In the genomic region with DNA sequence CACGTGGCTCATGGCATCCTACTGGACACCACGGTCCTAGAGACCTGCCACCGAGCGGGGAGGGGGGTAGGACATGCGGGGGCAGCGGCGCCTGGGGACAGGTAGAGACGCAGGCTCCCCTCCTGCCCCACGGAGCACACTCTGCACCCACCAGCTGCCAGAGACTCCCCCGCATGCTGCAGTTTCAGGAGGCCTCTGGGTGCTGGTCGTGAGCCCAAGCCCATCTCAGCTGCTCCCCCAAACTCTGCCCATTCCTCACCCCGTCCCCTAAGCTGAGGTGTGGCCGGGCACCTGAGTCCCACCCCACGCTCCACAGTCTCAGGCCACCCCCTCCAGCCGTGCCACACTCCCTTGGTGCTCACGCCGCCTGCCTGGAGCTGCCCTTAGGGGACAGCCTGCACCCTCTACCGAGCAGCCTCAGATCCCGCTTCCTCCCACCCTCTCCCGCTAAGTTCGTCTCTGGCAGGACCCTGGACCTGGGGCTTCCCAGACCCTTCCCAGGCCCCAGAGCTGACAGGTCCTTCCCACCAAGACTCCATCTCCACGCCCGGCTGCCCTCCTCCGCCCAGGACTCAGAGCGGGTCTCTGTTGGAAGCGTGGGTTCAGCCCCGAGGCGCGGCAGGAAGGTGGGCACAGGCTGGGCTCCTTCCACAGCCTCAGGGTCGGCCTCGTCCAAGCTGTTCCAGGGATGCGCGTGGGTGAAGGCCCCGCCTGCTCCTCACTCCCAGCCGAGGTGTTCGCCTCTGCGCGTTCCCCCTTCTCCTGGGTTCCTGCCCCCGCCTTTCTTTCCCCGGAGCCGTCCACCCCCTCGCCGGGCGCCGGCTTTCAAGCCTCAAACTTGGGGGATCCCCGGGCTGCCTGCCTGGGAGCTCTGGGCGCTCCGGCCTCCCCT, we compare ENCODE assay signal across 6 cellular contexts. TPM values are rescaled to one million over a fixed set of nuclear protein-coding genes. Genes with fewer than 3 reads are reported as not detected.
DNase-seq lines count a peak whose midpoint lies in the region; ATAC-seq and TF ChIP-seq lines count a peak whose summit lies in the region.

No MANE protein-coding gene starts in this region.

- 19 to 27% methylated on average over 41 to 46 of the region's 48 CpGs for WGBS in lower leg skin, 2 donors

- H3K4me1 ChIP-seq in CD4-positive, CD25-positive, alpha-beta regulatory T cell (ENCODE audit: control insufficient read depth, insufficient read depth, low read length, poor library complexity, severe bottlenecking), result peaks cover 18% of the 10 kb centered on the region
- no peaks in the 10 kb centered on the region for H3K4me1 ChIP-seq in Karpas-422 (ENCODE audit: low read length)

- H3K36me3 Mint-ChIP-seq in CD4-positive, CD25-positive, alpha-beta regulatory T cell, result peaks cover 9% of the 10 kb centered on the region
- H3K36me3 Mint-ChIP-seq in activated CD8-positive, alpha-beta T cell treated with anti-CD3 and anti-CD28 coated beads, Interleukin-2, amount 10 ng/mL, durations not matched to agents 7 days and 5 days (ENCODE audit: low read depth), result no peaks in the 10 kb centered on the region

- CTCF ChIA-PET in activated CD8-positive, alpha-beta T cell treated with anti-CD3 and anti-CD28 coated beads, Interleukin-2, amount 10 ng/mL, durations not matched to agents 7 days and 5 days (lab: Charles Lee), result no interaction called here
- CTCF ChIA-PET in RWPE1 (lab: Yijun Ruan, JAX), result interaction anchor here (0.6 to 0.8 kb wide), 2 partner anchors 28 to 29 kb away, joined by 3 read pairs; no protein-coding TSS in a partner anchor

- peaks cover 4% of the 10 kb centered on the region for H3K36me3 ChIP-seq in CD4-positive, CD25-positive, alpha-beta regulatory T cell (ENCODE audit: control insufficient read depth, insufficient read depth, low read length)
- no peaks in the 10 kb centered on the region; the same call in 1 of the 2 replicates for H3K36me3 ChIP-seq in Karpas-422 (ENCODE audit: insufficient read depth, low read length)

- TF ChIP-seq CTCF in lower leg skin (IDR thresholded peaks at IDR 0.05) (no peak), RWPE1 (conservative IDR thresholded peaks at IDR 0.05; ENCODE audit: low read depth) (no peak)

- no peak overlapping the region for H2AFZ ChIP-seq in Karpas-422 (ENCODE audit: low read length)

- no peaks in the 10 kb centered on the region for H4K20me1 ChIP-seq in Karpas-422 (ENCODE audit: insufficient read depth, low read depth, low read length)

- no peaks in the 10 kb centered on the region for H3K27me3 ChIP-seq in CD4-positive, CD25-positive, alpha-beta regulatory T cell (ENCODE audit: control insufficient read depth, insufficient read depth, low read length)
- no peaks in the 10 kb centered on the region for H3K27me3 ChIP-seq in Karpas-422 (ENCODE audit: low read length)

- no peak overlapping the region for H3K27ac ChIP-seq in CD4-positive, CD25-positive, alpha-beta regulatory T cell (ENCODE audit: insufficient read depth, low read length, poor library complexity, severe bottlenecking)
- H3K27ac ChIP-seq in RWPE1 (no peak overlapping the region), Karpas-422 (ENCODE audit: low read length) (no peak overlapping the region)

- no peak overlapping the region for H3K4me3 ChIP-seq in CD4-positive, CD25-positive, alpha-beta regulatory T cell (ENCODE audit: low read depth, low read length)
- peak overlapping the region; percentile 50 for H3K4me3 ChIP-seq in lower leg skin (ENCODE audit: low read depth, poor library complexity, severe bottlenecking)
- H3K4me3 ChIP-seq in Karpas-422 (ENCODE audit: low read length), result no peak overlapping the region

- peaks cover 0 to 10% (median 2%) of the 10 kb centered on the region in 7 donors for H3K9me3 Mint-ChIP-seq in CD4-positive, CD25-positive, alpha-beta regulatory T cell
- H3K9me3 Mint-ChIP-seq in activated CD8-positive, alpha-beta T cell treated with anti-CD3 and anti-CD28 coated beads, Interleukin-2, amount 10 ng/mL, durations not matched to agents 7 days and 5 days (ENCODE audit: insufficient read depth), result peaks cover 13% of the 10 kb centered on the region

- H3K9me3 ChIP-seq in CD4-positive, CD25-positive, alpha-beta regulatory T cell (ENCODE audit: control insufficient read depth in 2 of 2, low read length in 2 of 2), result peaks cover 8 to 10% of the 10 kb centered on the region in 2 experiments
- H3K9me3 ChIP-seq in Karpas-422 (ENCODE audit: low read length), result peaks cover 3% of the 10 kb centered on the region; the same call in 1 of the 2 replicates

- no peak for TF ChIP-seq POLR2A in lower leg skin (IDR thresholded peaks at IDR 0.05)

- intact Hi-C loops in lower leg skin (cut with DNase I; ENCODE audit: low total_unique reads), result no loop called here

- POLR2A ChIA-PET in activated CD8-positive, alpha-beta T cell treated with anti-CD3 and anti-CD28 coated beads, Interleukin-2, amount 10 ng/mL, durations not matched to agents 7 days and 5 days (lab: Charles Lee), result interaction anchor here (1.6 kb wide), 1 partner anchor 9 kb away, joined by 4 read pairs; no protein-coding TSS in a partner anchor
- POLR2A ChIA-PET in RWPE1 (lab: Yijun Ruan, JAX; ENCODE audit: low non-redundant PET), result no interaction called here

- H3K4me2 ChIP-seq in Karpas-422 (ENCODE audit: low read depth, low read length, poor library complexity, severe bottlenecking), result no peak overlapping the region

- DNase-seq in CD4-positive, CD25-positive, alpha-beta regulatory T cell, result peak in 1 of 3 donors; percentile 9
- no peak for DNase-seq in activated CD8-positive, alpha-beta T cell treated with anti-CD3 and anti-CD28 coated beads, Interleukin-2, amount 10 ng/mL, durations not matched to agents 7 days and 5 days
- DNase-seq in lower leg skin (ENCODE audit: low spot score in 2 of 2) (no peak), RWPE1 (ENCODE audit: low spot score) (no peak), Karpas-422 (no peak)

- H3K27me3 Mint-ChIP-seq in CD4-positive, CD25-positive, alpha-beta regulatory T cell, result peaks cover 8% of the 10 kb centered on the region
- H3K27me3 Mint-ChIP-seq in activated CD8-positive, alpha-beta T cell treated with anti-CD3 and anti-CD28 coated beads, Interleukin-2, amount 10 ng/mL, durations not matched to agents 7 days and 5 days (ENCODE audit: low read depth), result peaks cover 14% of the 10 kb centered on the region

- H3K27ac Mint-ChIP-seq in CD4-positive, CD25-positive, alpha-beta regulatory T cell, result no peak overlapping the region
- no peak overlapping the region for H3K27ac Mint-ChIP-seq in activated CD8-positive, alpha-beta T cell treated with anti-CD3 and anti-CD28 coated beads, Interleukin-2, amount 10 ng/mL, durations not matched to agents 7 days and 5 days

- no peak overlapping the region for H3K9ac ChIP-seq in Karpas-422 (ENCODE audit: low read length)

- H3K79me2 ChIP-seq in Karpas-422 (ENCODE audit: low read length), result no peaks in the 10 kb centered on the region

- peak overlapping the region; percentile 43 to 72 (median 65) for H3K4me3 Mint-ChIP-seq in CD4-positive, CD25-positive, alpha-beta regulatory T cell
- H3K4me3 Mint-ChIP-seq in activated CD8-positive, alpha-beta T cell treated with anti-CD3 and anti-CD28 coated beads, Interleukin-2, amount 10 ng/mL, durations not matched to agents 7 days and 5 days, result peak overlapping the region; percentile 40

- no peak for ATAC-seq in CD4-positive, CD25-positive, alpha-beta regulatory T cell (ENCODE audit: low read depth in 2 of 2)
- no peak for ATAC-seq in activated CD8-positive, alpha-beta T cell treated with anti-CD3 and anti-CD28 coated beads, Interleukin-2, amount 10 ng/mL, durations not matched to agents 7 days and 5 days
- no peak for ATAC-seq in HG02981 (IDR thresholded peaks at IDR 0.05; ENCODE audit: unreplicated experiment)

- peaks cover 0 to 25% (median under 1%) of the 10 kb centered on the region in 4 donors for H3K4me1 Mint-ChIP-seq in CD4-positive, CD25-positive, alpha-beta regulatory T cell
- H3K4me1 Mint-ChIP-seq in activated CD8-positive, alpha-beta T cell treated with anti-CD3 and anti-CD28 coated beads, Interleukin-2, amount 10 ng/mL, durations not matched to agents 7 days and 5 days (ENCODE audit: low read depth), result peaks cover 5% of the 10 kb centered on the region

- no peaks in the 10 kb centered on the region for H3K9me2 ChIP-seq in Karpas-422 (replicated peaks; ENCODE audit: insufficient read depth, low read length)

RNA-seq across cellular contexts. Expression of gene RAB40B, which starts 1.3 kb away (rescaled TPM):
- total RNA-seq in CD4-positive, CD25-positive, alpha-beta regulatory T cell, result 4.9 TPM
- polyA plus RNA-seq in CD4-positive, CD25-positive, alpha-beta regulatory T cell, result 1 to 10 TPM; 2.2 to 5.3 (median 3.4) TPM
- 1 to 10 TPM; 1.3 to 2.2 TPM for total RNA-seq in activated CD8-positive, alpha-beta T cell treated with anti-CD3 and anti-CD28 coated beads, Interleukin-2, amount 10 ng/mL, durations not matched to agents 7 days and 5 days
- 10 to 100 TPM; 17.4 to 51.2 (median 27.0) TPM for total RNA-seq in lower leg skin
- total RNA-seq in Karpas-422 (2014; rRNA removed; shearing (Covaris generic); ENCODE audit: low replicate concordance), result 1.7 and 1.8 TPM in 2 replicates

RNA-seq across cellular contexts. Expression of gene FN3KRP, which starts 19.3 kb away (rescaled TPM):
- total RNA-seq in CD4-positive, CD25-positive, alpha-beta regulatory T cell, result 28.1 TPM
- polyA plus RNA-seq in CD4-positive, CD25-positive, alpha-beta regulatory T cell, result 10 to 100 TPM; 25.3 to 36.7 (median 34.0) TPM
- 10 to 100 TPM; 41.8 to 43.8 TPM for total RNA-seq in activated CD8-positive, alpha-beta T cell treated with anti-CD3 and anti-CD28 coated beads, Interleukin-2, amount 10 ng/mL, durations not matched to agents 7 days and 5 days
- total RNA-seq in lower leg skin, result 10 to 100 TPM; 13.1 to 21.2 (median 18.3) TPM
- 6.2 and 6.6 TPM in 2 replicates for total RNA-seq in Karpas-422 (2014; rRNA removed; shearing (Covaris generic); ENCODE audit: low replicate concordance)

RNA-seq across cellular contexts. Expression of gene FN3K, which starts 38.3 kb away (rescaled TPM):
- 2.0 TPM for total RNA-seq in CD4-positive, CD25-positive, alpha-beta regulatory T cell
- polyA plus RNA-seq in CD4-positive, CD25-positive, alpha-beta regulatory T cell, result under 1 TPM; 0.18 to 0.74 (median 0.25) TPM
- 1 to 10 TPM; 1.7 to 1.9 TPM for total RNA-seq in activated CD8-positive, alpha-beta T cell treated with anti-CD3 and anti-CD28 coated beads, Interleukin-2, amount 10 ng/mL, durations not matched to agents 7 days and 5 days
- total RNA-seq in lower leg skin, result 1 to 10 TPM; 1.4 to 4.8 (median 3.3) TPM
- total RNA-seq in Karpas-422 (2014; rRNA removed; shearing (Covaris generic); ENCODE audit: low replicate concordance), result not detected in 2 replicates

RNA-seq across cellular contexts. Expression of gene WDR45B, which starts 48.9 kb away (rescaled TPM):
- 86.8 TPM for total RNA-seq in CD4-positive, CD25-positive, alpha-beta regulatory T cell
- 10 to 100 TPM; 35.1 to 45.2 (median 38.0) TPM for polyA plus RNA-seq in CD4-positive, CD25-positive, alpha-beta regulatory T cell
- total RNA-seq in activated CD8-positive, alpha-beta T cell treated with anti-CD3 and anti-CD28 coated beads, Interleukin-2, amount 10 ng/mL, durations not matched to agents 7 days and 5 days, result 10 to 100 TPM; 38.2 to 40.2 TPM
- 100 to 1,000 TPM in 1 of 4 donors, 10 to 100 TPM in 3; 68.1 to 111 (median 83.2) TPM for total RNA-seq in lower leg skin
- total RNA-seq in Karpas-422 (2014; rRNA removed; shearing (Covaris generic); ENCODE audit: low replicate concordance), result 55.8 and 58.9 TPM in 2 replicates

RNA-seq across cellular contexts. Expression of gene TBCD, which starts 54.7 kb away (rescaled TPM):
- total RNA-seq in CD4-positive, CD25-positive, alpha-beta regulatory T cell, result 86.4 TPM
- polyA plus RNA-seq in CD4-positive, CD25-positive, alpha-beta regulatory T cell, result 100 to 1,000 TPM in 1 of 4 donors, 10 to 100 TPM in 3; 39.2 to 146 (median 79.2) TPM
- total RNA-seq in activated CD8-positive, alpha-beta T cell treated with anti-CD3 and anti-CD28 coated beads, Interleukin-2, amount 10 ng/mL, durations not matched to agents 7 days and 5 days, result 100 to 1,000 TPM; 112 to 122 TPM
- total RNA-seq in lower leg skin, result 10 to 100 TPM; 38.7 to 73.4 (median 51.5) TPM
- 26.2 and 28.7 TPM in 2 replicates for total RNA-seq in Karpas-422 (2014; rRNA removed; shearing (Covaris generic); ENCODE audit: low replicate concordance)
